Comparison of ENCODE assay signal across 8 cellular contexts in genomic region chr19:55516878-55517620, GRCh38. TPM values are rescaled to one million over a fixed set of nuclear protein-coding genes. Genes with fewer than 3 reads are reported as not detected.
DNase-seq lines count a peak whose midpoint lies in the region; ATAC-seq and TF ChIP-seq lines count a peak whose summit lies in the region.

No MANE protein-coding gene starts in this region.

- H3K9me3 ChIP-seq in adipocyte (ENCODE audit: control insufficient read depth, low read length): no peaks in the 10 kb centered on the region
- no peaks in the 10 kb centered on the region for H3K9me3 ChIP-seq in heart left ventricle
- H3K9me3 ChIP-seq in upper lobe of right lung: no peaks in the 10 kb centered on the region

- H3K36me3 ChIP-seq in adipocyte (ENCODE audit: control insufficient read depth, insufficient read depth, low read length, severe bottlenecking) (peaks cover 15% of the 10 kb centered on the region), heart left ventricle (peaks cover 0 to 24% (median 0%) of the 10 kb centered on the region in 9 donors), upper lobe of right lung (no peaks in the 10 kb centered on the region)

- TF ChIP-seq CTCF in GM12874 (IDR thresholded peaks at IDR 0.05; ENCODE audit: insufficient read depth, low read depth, low read length): peak; percentile 92
- peak; percentile 69 to 93 (median 84) for TF ChIP-seq CTCF in heart left ventricle (IDR thresholded peaks at IDR 0.05)
- peak; percentile 73 for TF ChIP-seq CTCF in upper lobe of right lung (IDR thresholded peaks at IDR 0.05)

- DNase-seq in NCI-H1417 treated with DMSO at 0.1 percent for 48 hours (lab: John Stamatoyannopoulos, UW): peak; percentile 60
- peak; percentile 40 to 77 for DNase-seq in SW 1271 (lab: John Stamatoyannopoulos, UW)
- peak; percentile 98 for DNase-seq in adipocyte (ENCODE audit: low read depth)
- DNase-seq in heart left ventricle: peak; percentile 92 to 97 (median 94)
- DNase-seq in posterior cingulate gyrus: peak; percentile 92 to 99 (median 95)
- DNase-seq in upper lobe of right lung: peak; percentile 95

- H3K9ac ChIP-seq in adipocyte (ENCODE audit: low read length): peak overlapping the region; percentile 79

- TF ChIP-seq POLR2A in heart left ventricle (IDR thresholded peaks at IDR 0.05): peak in 1 of 2 donors; percentile 77

- ATAC-seq in HG02798 (IDR thresholded peaks at IDR 0.05; ENCODE audit: poor library complexity, unreplicated experiment): peak; percentile 98
- ATAC-seq in heart left ventricle: peak; percentile 99 to 100 (median 99)
- ATAC-seq in upper lobe of right lung: peak; percentile 100

- intact Hi-C loops in heart left ventricle (cut with DNase I): loop anchor here (1.0 to 10.0 kb wide), 15 partner anchors 64 to 116 kb away; partner anchors contain the start of genes ZNF865 (in 5 of the 10), FIZ1 (in 4 of the 10), ZNF579 (in 2 of the 10) and ZNF784 (in 1 of the 10)
- intact Hi-C loops in posterior cingulate gyrus (cut with DNase I): loop anchor here (2.0 to 5.0 kb wide), 2 partner anchors 90 to 115 kb away; no protein-coding TSS in a partner anchor
- intact Hi-C loops in upper lobe of right lung (cut with DNase I): no loop called here

- H3K4me3 ChIP-seq in adipocyte (ENCODE audit: low read length) (peak overlapping the region; percentile 62), heart left ventricle (peak overlapping the region; percentile 14 to 68 (median 58)), upper lobe of right lung (peak overlapping the region; percentile 59)

- 9 to 17% (median 11%) methylated on average over 37 to 61 of the region's 61 CpGs for WGBS in heart left ventricle, 4 donors

- peak overlapping the region; percentile 86 to 99 (median 94) for H3K27ac ChIP-seq in heart left ventricle
- H3K27ac ChIP-seq in upper lobe of right lung: peak overlapping the region; percentile 92

- no peaks in the 10 kb centered on the region for H3K27me3 ChIP-seq in adipocyte (replicated peaks; ENCODE audit: control insufficient read depth, insufficient read depth, low read length)
- no peaks in the 10 kb centered on the region for H3K27me3 ChIP-seq in heart left ventricle
- H3K27me3 ChIP-seq in upper lobe of right lung: peaks cover 4% of the 10 kb centered on the region

- H3K4me1 ChIP-seq in adipocyte (ENCODE audit: control insufficient read depth, insufficient read depth, low read length) (peaks cover 7% of the 10 kb centered on the region), heart left ventricle (peaks cover 0 to 21% (median 5%) of the 10 kb centered on the region in 12 donors), upper lobe of right lung (no peaks in the 10 kb centered on the region)

RNA-seq across cellular contexts. Expression of gene SBK2, which starts 19.9 kb away (rescaled TPM):
- total RNA-seq in heart left ventricle (1 to 10 TPM in 7 of 9 donors, under 1 TPM in 2; 0.68 to 2.6 (median 2.1) TPM), upper lobe of right lung (not detected)
- polyA plus RNA-seq in heart left ventricle: 10 to 100 TPM in 1 of 2 donors, under 1 TPM in 1; 0.80 to 12.6 TPM

RNA-seq across cellular contexts. Expression of gene SBK3, which starts 28.3 kb away (rescaled TPM):
- 10 to 100 TPM in 3 of 9 donors, 1 to 10 TPM in 6; 2.4 to 14.3 (median 7.5) TPM for total RNA-seq in heart left ventricle
- 10 to 100 TPM in 1 of 2 donors, 1 to 10 TPM in 1; 5.9 to 12.4 TPM for polyA plus RNA-seq in heart left ventricle
- 1.8 TPM for total RNA-seq in upper lobe of right lung

RNA-seq across cellular contexts. Expression of gene SSC5D, which starts 28.8 kb away (rescaled TPM):
- total RNA-seq in heart left ventricle (1 to 10 TPM in 8 of 9 donors, under 1 TPM in 1; 1.00 to 6.2 (median 3.3) TPM), upper lobe of right lung (6.0 TPM)
- polyA plus RNA-seq in heart left ventricle: 1 to 10 TPM in 1 of 2 donors, under 1 TPM in 1; 0.91 to 1.4 TPM

RNA-seq across cellular contexts. Expression of gene NAT14, which starts 32.1 kb away (rescaled TPM):
- 10 to 100 TPM in 1 of 9 donors, 1 to 10 TPM in 8; 2.9 to 10.4 (median 6.7) TPM for total RNA-seq in heart left ventricle
- polyA plus RNA-seq in heart left ventricle: 1 to 10 TPM; 7.3 to 9.2 TPM
- total RNA-seq in upper lobe of right lung: 14.7 TPM

RNA-seq across cellular contexts. Expression of gene ZNF628, which starts 40.6 kb away (rescaled TPM):
- total RNA-seq in heart left ventricle (10 to 100 TPM in 1 of 9 donors, 1 to 10 TPM in 8; 2.3 to 10.3 (median 4.6) TPM), upper lobe of right lung (10.2 TPM)
- polyA plus RNA-seq in heart left ventricle: 1 to 10 TPM; 5.4 to 7.9 TPM

Comparison
In these comparisons a context has a peak if more than half of its experiments do, and no peak if none do; other contexts are left out.
1. Peak in every context shown above with its lines: DNase-seq, ATAC-seq, H3K4me3 ChIP-seq and H3K27ac ChIP-seq.